Comparison of ENCODE assay signal across 1 cellular context in genomic region chr2:19786408-19787058, GRCh38.
TF ChIP-seq lines count a peak whose summit lies in the region.

No MANE protein-coding gene starts in this region.

TF ChIP-seq in SK-N-SH treated with all-trans-retinoic acid at 6 μM for 48 hours, 23 proteins besides CTCF, POLR2A, EP300 and RAD21 (continued from another document):
- no peak for TF ChIP-seq TSHZ2 (CRISPR knock-in tag; IDR thresholded peaks at IDR 0.05)
